1 cellular context compared by ENCODE assay signal in the genomic region with DNA sequence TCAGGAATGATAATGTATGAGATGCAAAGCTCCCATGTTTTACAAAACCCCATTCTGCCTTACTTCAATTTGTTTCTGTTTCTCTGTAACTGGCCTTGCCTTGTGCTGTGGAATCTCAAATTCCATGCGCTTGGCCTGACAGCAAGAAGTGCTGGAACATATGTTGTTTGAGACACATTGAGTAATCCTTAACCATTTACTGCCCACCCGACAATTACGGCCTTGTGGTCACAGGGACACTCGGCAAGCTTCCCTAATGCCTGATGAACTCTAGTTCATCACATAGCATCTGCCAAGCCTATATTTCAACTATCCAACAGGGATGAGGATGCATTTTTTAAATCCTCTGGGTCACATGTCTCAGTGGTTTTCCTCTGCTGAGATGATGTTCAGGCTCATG.
TF ChIP-seq lines count a peak whose summit lies in the region.

No MANE protein-coding gene starts in this region.

TF ChIP-seq in A549, 52 proteins besides CTCF, POLR2A, EP300 and RAD21 (continued from another document):
- TF ChIP-seq, protein P1, sequence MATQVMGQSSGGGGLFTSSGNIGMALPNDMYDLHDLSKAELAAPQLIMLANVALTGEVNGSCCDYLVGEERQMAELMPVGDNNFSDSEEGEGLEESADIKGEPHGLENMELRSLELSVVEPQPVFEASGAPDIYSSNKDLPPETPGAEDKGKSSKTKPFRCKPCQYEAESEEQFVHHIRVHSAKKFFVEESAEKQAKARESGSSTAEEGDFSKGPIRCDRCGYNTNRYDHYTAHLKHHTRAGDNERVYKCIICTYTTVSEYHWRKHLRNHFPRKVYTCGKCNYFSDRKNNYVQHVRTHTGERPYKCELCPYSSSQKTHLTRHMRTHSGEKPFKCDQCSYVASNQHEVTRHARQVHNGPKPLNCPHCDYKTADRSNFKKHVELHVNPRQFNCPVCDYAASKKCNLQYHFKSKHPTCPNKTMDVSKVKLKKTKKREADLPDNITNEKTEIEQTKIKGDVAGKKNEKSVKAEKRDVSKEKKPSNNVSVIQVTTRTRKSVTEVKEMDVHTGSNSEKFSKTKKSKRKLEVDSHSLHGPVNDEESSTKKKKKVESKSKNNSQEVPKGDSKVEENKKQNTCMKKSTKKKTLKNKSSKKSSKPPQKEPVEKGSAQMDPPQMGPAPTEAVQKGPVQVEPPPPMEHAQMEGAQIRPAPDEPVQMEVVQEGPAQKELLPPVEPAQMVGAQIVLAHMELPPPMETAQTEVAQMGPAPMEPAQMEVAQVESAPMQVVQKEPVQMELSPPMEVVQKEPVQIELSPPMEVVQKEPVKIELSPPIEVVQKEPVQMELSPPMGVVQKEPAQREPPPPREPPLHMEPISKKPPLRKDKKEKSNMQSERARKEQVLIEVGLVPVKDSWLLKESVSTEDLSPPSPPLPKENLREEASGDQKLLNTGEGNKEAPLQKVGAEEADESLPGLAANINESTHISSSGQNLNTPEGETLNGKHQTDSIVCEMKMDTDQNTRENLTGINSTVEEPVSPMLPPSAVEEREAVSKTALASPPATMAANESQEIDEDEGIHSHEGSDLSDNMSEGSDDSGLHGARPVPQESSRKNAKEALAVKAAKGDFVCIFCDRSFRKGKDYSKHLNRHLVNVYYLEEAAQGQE (IDR thresholded peaks at IDR 0.05), result no peak
- TF ChIP-seq MAZ (IDR thresholded peaks at IDR 0.05; ENCODE audit: borderline replicate concordance, low read depth, low read length) (no peak), CHD2 (IDR thresholded peaks at IDR 0.05; ENCODE audit: low read length, partially characterized antibody) (no peak), CBX2 (IDR thresholded peaks at IDR 0.05; ENCODE audit: borderline replicate concordance, low read depth) (no peak), JUNB (IDR thresholded peaks at IDR 0.05) (no peak), CHD4 (IDR thresholded peaks at IDR 0.05; ENCODE audit: borderline replicate concordance) (no peak), HEYL (CRISPR knock-in tag; IDR thresholded peaks at IDR 0.05) (no peak), HDAC2 (IDR thresholded peaks at IDR 0.05) (no peak), CEBPB (IDR thresholded peaks at IDR 0.05) (no peak), RFX5 (IDR thresholded peaks at IDR 0.05) (no peak)
- TF ChIP-seq, protein P2, sequence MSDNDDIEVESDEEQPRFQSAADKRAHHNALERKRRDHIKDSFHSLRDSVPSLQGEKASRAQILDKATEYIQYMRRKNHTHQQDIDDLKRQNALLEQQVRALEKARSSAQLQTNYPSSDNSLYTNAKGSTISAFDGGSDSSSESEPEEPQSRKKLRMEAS (IDR thresholded peaks at IDR 0.05), result no peak
- TF ChIP-seq, protein P3, sequence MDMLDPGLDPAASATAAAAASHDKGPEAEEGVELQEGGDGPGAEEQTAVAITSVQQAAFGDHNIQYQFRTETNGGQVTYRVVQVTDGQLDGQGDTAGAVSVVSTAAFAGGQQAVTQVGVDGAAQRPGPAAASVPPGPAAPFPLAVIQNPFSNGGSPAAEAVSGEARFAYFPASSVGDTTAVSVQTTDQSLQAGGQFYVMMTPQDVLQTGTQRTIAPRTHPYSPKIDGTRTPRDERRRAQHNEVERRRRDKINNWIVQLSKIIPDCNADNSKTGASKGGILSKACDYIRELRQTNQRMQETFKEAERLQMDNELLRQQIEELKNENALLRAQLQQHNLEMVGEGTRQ (IDR thresholded peaks at IDR 0.05), result no peak
- TF ChIP-seq, protein P4, sequence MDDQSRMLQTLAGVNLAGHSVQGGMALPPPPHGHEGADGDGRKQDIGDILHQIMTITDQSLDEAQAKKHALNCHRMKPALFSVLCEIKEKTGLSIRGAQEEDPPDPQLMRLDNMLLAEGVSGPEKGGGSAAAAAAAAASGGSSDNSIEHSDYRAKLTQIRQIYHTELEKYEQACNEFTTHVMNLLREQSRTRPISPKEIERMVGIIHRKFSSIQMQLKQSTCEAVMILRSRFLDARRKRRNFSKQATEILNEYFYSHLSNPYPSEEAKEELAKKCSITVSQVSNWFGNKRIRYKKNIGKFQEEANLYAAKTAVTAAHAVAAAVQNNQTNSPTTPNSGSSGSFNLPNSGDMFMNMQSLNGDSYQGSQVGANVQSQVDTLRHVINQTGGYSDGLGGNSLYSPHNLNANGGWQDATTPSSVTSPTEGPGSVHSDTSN (IDR thresholded peaks at IDR 0.05), result no peak
- TF ChIP-seq, protein P5, sequence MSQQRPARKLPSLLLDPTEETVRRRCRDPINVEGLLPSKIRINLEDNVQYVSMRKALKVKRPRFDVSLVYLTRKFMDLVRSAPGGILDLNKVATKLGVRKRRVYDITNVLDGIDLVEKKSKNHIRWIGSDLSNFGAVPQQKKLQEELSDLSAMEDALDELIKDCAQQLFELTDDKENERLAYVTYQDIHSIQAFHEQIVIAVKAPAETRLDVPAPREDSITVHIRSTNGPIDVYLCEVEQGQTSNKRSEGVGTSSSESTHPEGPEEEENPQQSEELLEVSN (IDR thresholded peaks at IDR 0.05; ENCODE audit: borderline replicate concordance, low read depth), result no peak
